In genomic region chr18:10391506-10391905, GRCh38 we compare ENCODE assay signal across 13 cellular contexts.
DNase-seq lines count a peak whose midpoint lies in the region; ATAC-seq, FAIRE-seq and TF ChIP-seq lines count a peak whose summit lies in the region.
"Had no signal": no experiment of that assay in that cellular context is flagged by ENCODE, and none has a peak within 500 bp of the region (broad histone marks: within the 10 kb centered on the region; RNA-seq: fewer than 3 reads in every experiment).

No MANE protein-coding gene starts in this region.

- ATAC-seq in GM18907 (IDR thresholded peaks at IDR 0.05; ENCODE audit: unreplicated experiment) (peak; percentile 82), GM21619 (IDR thresholded peaks at IDR 0.05; ENCODE audit: unreplicated experiment) (peak; percentile 70), HG03135 (IDR thresholded peaks at IDR 0.05; ENCODE audit: unreplicated experiment) (peak; percentile 75), GM12878 (peak; percentile 89), omental fat pad (ENCODE audit: low FRiP score) (no peak)

- peak overlapping the region; percentile 49; the same call in 1 of the 2 replicates for H3K4me3 ChIP-seq in GM12878
- H3K4me3 ChIP-seq: cardiac muscle cell had no signal

- FAIRE-seq in GM12878 (lab: Jason Lieb, UNC), result no peak

- POLR2A ChIA-PET in GM12878 (lab: Charles Lee), result no interaction called here

- TF ChIP-seq RAD21 in GM12878 (IDR thresholded peaks at IDR 0.05; ENCODE audit: insufficient read depth, low read depth, low read length), result no peak

- RAD21 ChIA-PET in GM12878 (lab: Charles Lee; ENCODE audit: unreplicated experiment), result interaction anchor here (1.1 to 1.8 kb wide), 3 partner anchors 22 to 134 kb away, joined by 4 to 11 read pairs (median 4); partner anchors contain the start of gene NAPG

- SMC1A ChIA-PET in GM12878 (lab: Charles Lee; ENCODE audit: uncharacterized antibody, unreplicated experiment), result interaction anchor here (1.0 to 1.5 kb wide), 6 partner anchors 22 to 107 kb away, joined by 3 to 6 read pairs (median 3); no protein-coding TSS in a partner anchor

- intact Hi-C loops in GM12878 (cut with micrococcal nuclease; ENCODE audit: unreplicated experiment), result loop anchor here (10.0 kb wide), 1 partner anchor 93 kb away; no protein-coding TSS in a partner anchor

- H4K20me1 ChIP-seq in GM12878 (ENCODE audit: control insufficient read depth, insufficient read depth), result no peaks in the 10 kb centered on the region

- DNase-seq in GM12878 (ENCODE audit: low read depth, low spot score), result no peak
- no peak for DNase-seq in NCI-H2196 treated with DMSO at 0.1 percent for 48 hours (lab: John Stamatoyannopoulos, UW; ENCODE audit: unreplicated experiment)
- no peak for DNase-seq in midbrain (lab: John Stamatoyannopoulos, UW)
- DNase-seq in omental fat pad (ENCODE audit: low spot score), result no peak
- DNase-seq: activated effector memory CD4-positive, alpha-beta T cell treated with Interleukin-2 at 50 U/mL for 16 hours; Calu3; occipital lobe; Right ventricle myocardium superior; WERI-Rb-1 had no signal

- H3K9me3 ChIP-seq in GM12878 (replicated peaks; ENCODE audit: control insufficient read depth, insufficient read depth, low read length), result no peaks in the 10 kb centered on the region; the same call in 2 of the 3 replicates

- H3K9ac ChIP-seq in GM12878 (ENCODE audit: control insufficient read depth, insufficient read depth, low read length), result no peak overlapping the region

- peaks cover 15% of the 10 kb centered on the region for H3K4me1 ChIP-seq in GM12878 (ENCODE audit: control insufficient read depth, insufficient read depth, low read length)

- BruUV-seq in GM12878 (replicated peaks; lab: Mats Ljungman, UMichigan), result no TSS peak

- peak overlapping the region; percentile 71 for H2AFZ ChIP-seq in GM12878 (ENCODE audit: control insufficient read depth, low read depth, low read length)

- in situ Hi-C loops in GM12878 (cut with MboI), result no loop called here

- peak overlapping the region; percentile 72 for H3K27ac ChIP-seq in GM12878 (ENCODE audit: control insufficient read depth, insufficient read depth)
- H3K27ac ChIP-seq: cardiac muscle cell, WERI-Rb-1 had no signal

- no peaks in the 10 kb centered on the region for H3K36me3 ChIP-seq in GM12878 (ENCODE audit: control insufficient read depth in 2 of 2, insufficient read depth in 2 of 2, low read length in 1 of 2)
- H3K36me3 ChIP-seq: cardiac muscle cell, WERI-Rb-1 had no signal

- H3K79me2 ChIP-seq in GM12878 (ENCODE audit: control insufficient read depth, insufficient read depth, low read length), result no peaks in the 10 kb centered on the region

- CTCF ChIA-PET in GM12878 (lab: Yijun Ruan, JAX), result interaction anchor here (1.0 kb wide), 1 partner anchor 39 kb away, joined by 3 read pairs; no protein-coding TSS in a partner anchor

- TF ChIP-seq POLR2A in GM12878 (IDR thresholded peaks at IDR 0.05; ENCODE audit: low read depth, low read length), result no peak

- peak overlapping the region; percentile 75 for H3K4me2 ChIP-seq in GM12878 (ENCODE audit: control insufficient read depth, insufficient read depth)

- TF ChIP-seq CTCF in GM12878 (IDR thresholded peaks at IDR 0.05 in 2 of 3, conservative IDR thresholded peaks at IDR 0.05 in 1 of 3; ENCODE audit: control insufficient read depth in 2 of 3, extremely low read depth in 1 of 3, insufficient read depth in 1 of 3, low read depth in 3 of 3, low read length in 3 of 3) (no peak), omental fat pad (IDR thresholded peaks at IDR 0.05) (no peak)

- no peaks in the 10 kb centered on the region for H3K27me3 ChIP-seq in GM12878 (replicated peaks in 1 of 2; ENCODE audit: control insufficient read depth in 2 of 2, insufficient read depth in 2 of 2, low read length in 1 of 2)
- H3K27me3 ChIP-seq: cardiac muscle cell had no signal

- no peak for TF ChIP-seq EP300 in GM12878 (IDR thresholded peaks at IDR 0.05; ENCODE audit: borderline replicate concordance in 1 of 2, control insufficient read depth in 1 of 2, low read depth in 2 of 2, low read length in 2 of 2)

TF ChIP-seq in GM12878, 131 proteins besides CTCF, POLR2A, EP300 and RAD21:
- peak; percentile 68 for TF ChIP-seq ATF7 (IDR thresholded peaks at IDR 0.05; ENCODE audit: low read depth)
- TF ChIP-seq RELB (IDR thresholded peaks at IDR 0.05; ENCODE audit: low read depth), result peak; percentile 39; the same call in 1 of the 2 replicates
- 0 out of 2 replicates have a peak, but pooled peaks have one; percentile 39 for TF ChIP-seq JUND (IDR thresholded peaks at IDR 0.05; ENCODE audit: low read depth, low read length)
- TF ChIP-seq NFIC (IDR thresholded peaks at IDR 0.05; ENCODE audit: low read depth, low read length), result peak; percentile 52
- peak; percentile 65 for TF ChIP-seq MTA2 (IDR thresholded peaks at IDR 0.05; ENCODE audit: low read depth)
- TF ChIP-seq CREB1 (IDR thresholded peaks at IDR 0.05; ENCODE audit: low read depth), result no peak
- peak; percentile 85 for TF ChIP-seq JUNB (IDR thresholded peaks at IDR 0.05)
- no peak for TF ChIP-seq RCOR1 (conservative IDR thresholded peaks at IDR 0.05; ENCODE audit: low read depth, low read length)
- TF ChIP-seq ZNF384 (IDR thresholded peaks at IDR 0.05; ENCODE audit: borderline replicate concordance, low read depth, low read length), result peak; percentile 53; the same call in 1 of the 2 replicates
